1 cellular context compared by ENCODE assay signal in genomic region chr20:32709029-32709527, GRCh38.
TF ChIP-seq lines count a peak whose summit lies in the region.

No MANE protein-coding gene starts in this region.

TF ChIP-seq in HepG2, 621 proteins besides CTCF, POLR2A, EP300 and RAD21 (continued from another document):
- TF ChIP-seq FOXA3 (CRISPR knock-in tag; IDR thresholded peaks at IDR 0.05) (0 out of 2 replicates have a peak, but pooled peaks have one; percentile 8), ATF1 (CRISPR knock-in tag; IDR thresholded peaks at IDR 0.05) (0 out of 2 replicates have a peak, but pooled peaks have one; percentile 7), TEAD3 (CRISPR knock-in tag; optimal IDR thresholded peaks at IDR 0.05; ENCODE audit: borderline replicate concordance) (peak; percentile 81), NR2C2 (CRISPR knock-in tag; IDR thresholded peaks at IDR 0.05; ENCODE audit: borderline replicate concordance) (peak; percentile 24; the same call in 1 of the 2 replicates)
- TF ChIP-seq, protein P1, sequence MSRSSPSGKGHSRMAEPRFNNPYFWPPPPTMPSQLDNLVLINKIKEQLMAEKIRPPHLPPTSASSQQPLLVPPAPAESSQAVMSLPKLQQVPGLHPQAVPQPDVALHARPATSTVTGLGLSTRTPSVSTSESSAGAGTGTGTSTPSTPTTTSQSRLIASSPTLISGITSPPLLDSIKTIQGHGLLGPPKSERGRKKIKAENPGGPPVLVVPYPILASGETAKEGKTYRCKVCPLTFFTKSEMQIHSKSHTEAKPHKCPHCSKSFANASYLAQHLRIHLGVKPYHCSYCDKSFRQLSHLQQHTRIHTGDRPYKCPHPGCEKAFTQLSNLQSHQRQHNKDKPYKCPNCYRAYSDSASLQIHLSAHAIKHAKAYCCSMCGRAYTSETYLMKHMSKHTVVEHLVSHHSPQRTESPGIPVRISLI (CRISPR knock-in tag; IDR thresholded peaks at IDR 0.05; ENCODE audit: borderline replicate concordance): peak; percentile 62
